ENCODE assay signal across 1 cellular context in genomic region chr16:340370-341091, GRCh38.
TF ChIP-seq lines count a peak whose summit lies in the region.

No MANE protein-coding gene starts in this region.

TF ChIP-seq in HepG2, 621 proteins besides CTCF, POLR2A, EP300 and RAD21 (continued from another document and continues in another):
- TF ChIP-seq ZBTB46 (CRISPR knock-in tag; IDR thresholded peaks at IDR 0.05; ENCODE audit: borderline replicate concordance) (no peak), ZMAT3 (CRISPR knock-in tag; conservative IDR thresholded peaks at IDR 0.05) (no peak), ZNF292 (CRISPR knock-in tag; IDR thresholded peaks at IDR 0.05; ENCODE audit: borderline replicate concordance, low read depth) (peak; percentile 61; the same call in 1 of the 2 replicates), HNRNPL (IDR thresholded peaks at IDR 0.05; ENCODE audit: low read depth, low read length) (0 out of 2 replicates have a peak, but pooled peaks have one; percentile 60), NBN (conservative IDR thresholded peaks at IDR 0.05) (no peak), E2F1 (CRISPR knock-in tag; IDR thresholded peaks at IDR 0.05) (peak; percentile 48; the same call in 1 of the 2 replicates), ZFX (CRISPR knock-in tag; IDR thresholded peaks at IDR 0.05; ENCODE audit: low read depth) (peak; percentile 86), ZNF713 (CRISPR knock-in tag; IDR thresholded peaks at IDR 0.05) (no peak), ZBTB7A (CRISPR knock-in tag; IDR thresholded peaks at IDR 0.05) (0 out of 2 replicates have a peak, but pooled peaks have one; percentile 13), ZNF224 (CRISPR knock-in tag; IDR thresholded peaks at IDR 0.05) (no peak), PHF21A (CRISPR knock-in tag; IDR thresholded peaks at IDR 0.05) (peak; percentile 64), ZSCAN25 (CRISPR knock-in tag; IDR thresholded peaks at IDR 0.05) (peak; percentile 76), RARG (CRISPR knock-in tag; IDR thresholded peaks at IDR 0.05; ENCODE audit: low read depth) (no peak), RCOR2 (CRISPR knock-in tag; IDR thresholded peaks at IDR 0.05) (peak; percentile 30; the same call in 1 of the 2 replicates), ZNF350 (CRISPR knock-in tag; IDR thresholded peaks at IDR 0.05; ENCODE audit: borderline replicate concordance, low read depth) (no peak), ZNF362 (CRISPR knock-in tag; IDR thresholded peaks at IDR 0.05; ENCODE audit: borderline replicate concordance) (0 out of 2 replicates have a peak, but pooled peaks have one; percentile 5), SETDB1 (CRISPR knock-in tag; IDR thresholded peaks at IDR 0.05; ENCODE audit: borderline replicate concordance) (no peak), ISL2 (CRISPR knock-in tag; IDR thresholded peaks at IDR 0.05) (peak; percentile 37; the same call in 1 of the 2 replicates), PAXIP1 (CRISPR knock-in tag; conservative IDR thresholded peaks at IDR 0.05) (peak; percentile 71), ELF3 (CRISPR knock-in tag; IDR thresholded peaks at IDR 0.05) (no peak), ETV5 (CRISPR knock-in tag; IDR thresholded peaks at IDR 0.05; ENCODE audit: borderline replicate concordance) (peak; percentile 25; the same call in 1 of the 2 replicates), ZNF737 (CRISPR knock-in tag; IDR thresholded peaks at IDR 0.05; ENCODE audit: borderline replicate concordance) (no peak), HNF1A (IDR thresholded peaks at IDR 0.05; ENCODE audit: low read depth) (no peak), HNF1A (CRISPR knock-in tag; IDR thresholded peaks at IDR 0.05; ENCODE audit: borderline replicate concordance) (no peak), ZNF280D (CRISPR knock-in tag; IDR thresholded peaks at IDR 0.05) (0 out of 2 replicates have a peak, but pooled peaks have one; percentile 28), FOXO1 (CRISPR knock-in tag; IDR thresholded peaks at IDR 0.05) (0 out of 2 replicates have a peak, but pooled peaks have one; percentile 39), DRAP1 (CRISPR knock-in tag; IDR thresholded peaks at IDR 0.05) (0 out of 2 replicates have a peak, but pooled peaks have one; percentile 17), ZNF687 (CRISPR knock-in tag; IDR thresholded peaks at IDR 0.05) (peak; percentile 98), ZBTB33 (CRISPR knock-in tag; IDR thresholded peaks at IDR 0.05) (peak; percentile 16; the same call in 1 of the 2 replicates), TARDBP (CRISPR knock-in tag; IDR thresholded peaks at IDR 0.05) (peak; percentile 53; the same call in 1 of the 2 replicates), TRIM22 (IDR thresholded peaks at IDR 0.05) (no peak)
